ENCODE assay signal across 8 cellular contexts in the genomic region with DNA sequence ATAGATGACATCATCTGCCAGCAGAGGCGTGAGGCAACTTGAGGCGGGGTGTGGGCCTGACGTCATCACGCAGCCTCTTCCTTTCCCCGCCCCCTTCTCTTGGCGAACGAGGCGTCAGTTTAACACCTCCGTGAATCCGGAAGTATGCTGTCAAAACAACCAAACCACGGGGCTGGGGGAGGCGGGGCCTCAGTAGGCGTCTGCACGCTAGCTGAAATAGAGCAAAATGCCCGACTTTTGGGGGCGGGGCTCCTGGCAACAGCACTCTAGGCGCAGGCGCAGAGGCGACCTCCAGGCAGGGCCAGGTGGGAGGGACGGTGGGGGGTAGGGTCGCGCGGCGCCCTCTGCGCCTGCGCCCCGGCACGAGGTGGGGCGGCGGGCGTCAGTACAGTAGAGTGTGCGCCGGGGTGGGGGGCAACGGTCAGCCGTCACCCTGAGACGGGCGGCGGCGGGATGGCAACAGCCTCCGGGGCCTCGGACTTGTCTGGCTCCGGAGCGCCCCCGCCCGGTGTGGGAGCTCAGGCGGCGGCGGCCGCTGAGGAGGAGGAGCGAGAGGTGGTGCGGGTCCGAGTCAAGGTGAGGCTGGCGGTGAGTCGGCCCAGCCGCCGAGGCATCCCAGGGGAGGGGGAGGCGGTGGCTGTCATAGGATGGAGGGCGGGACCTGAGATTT. TPM values are rescaled to one million over a fixed set of nuclear protein-coding genes. Genes with fewer than 3 reads are reported as not detected.
DNase-seq lines count a peak whose midpoint lies in the region; FAIRE-seq and TF ChIP-seq lines count a peak whose summit lies in the region.

A gene with protein sequence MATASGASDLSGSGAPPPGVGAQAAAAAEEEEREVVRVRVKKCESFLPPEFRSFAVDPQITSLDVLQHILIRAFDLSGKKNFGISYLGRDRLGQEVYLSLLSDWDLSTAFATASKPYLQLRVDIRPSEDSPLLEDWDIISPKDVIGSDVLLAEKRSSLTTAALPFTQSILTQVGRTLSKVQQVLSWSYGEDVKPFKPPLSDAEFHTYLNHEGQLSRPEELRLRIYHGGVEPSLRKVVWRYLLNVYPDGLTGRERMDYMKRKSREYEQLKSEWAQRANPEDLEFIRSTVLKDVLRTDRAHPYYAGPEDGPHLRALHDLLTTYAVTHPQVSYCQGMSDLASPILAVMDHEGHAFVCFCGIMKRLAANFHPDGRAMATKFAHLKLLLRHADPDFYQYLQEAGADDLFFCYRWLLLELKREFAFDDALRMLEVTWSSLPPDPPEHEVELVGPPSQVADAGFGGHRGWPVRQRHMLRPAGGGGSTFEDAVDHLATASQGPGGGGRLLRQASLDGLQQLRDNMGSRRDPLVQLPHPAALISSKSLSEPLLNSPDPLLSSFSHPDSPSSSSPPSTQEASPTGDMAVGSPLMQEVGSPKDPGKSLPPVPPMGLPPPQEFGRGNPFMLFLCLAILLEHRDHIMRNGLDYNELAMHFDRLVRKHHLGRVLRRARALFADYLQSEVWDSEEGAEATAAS (plus strand): TSS at position 370 of the 670 bp plus-strand sequence. CDS start 84 bp downstream, at position 454.

- H3K36me3 ChIP-seq in H1 (ENCODE audit: control insufficient read depth in 2 of 4, insufficient read depth in 4 of 4, low read length in 3 of 4) (no peaks in the 10 kb centered on the region), mesenchymal stem cell (ENCODE audit: control insufficient read depth in 1 of 2, insufficient read depth in 2 of 2, low read depth in 1 of 2, low read length in 2 of 2) (peaks cover 9 to 18% of the 10 kb centered on the region in 2 experiments)

- H3K14ac ChIP-seq in H1 (ENCODE audit: insufficient read length) (no peak within 1 kb of the TSS), mesenchymal stem cell (ENCODE audit: low read length in 2 of 2) (peak within 1 kb of the TSS in 1 of 2 experiments; percentile 44)

- 0% methylated on average over 3 of the region's 58 CpGs; no CpG with 5 or more reads in 1 of the 2 experiments for WGBS in H1 (ENCODE audit: extremely low coverage in 1 of 2, insufficient coverage in 1 of 2, insufficient read length in 1 of 2, insufficient replicate concordance in 2 of 2, low coverage in 1 of 2, low lambda C conversion rate in 2 of 2, missing lambda C conversion rate in 1 of 2), 2 experiments
- WGBS in mesenchymal stem cell = 0% methylated on average over 27 of the region's 58 CpGs

- no peaks in the 10 kb centered on the region for H3K23me2 ChIP-seq in H1 (ENCODE audit: low read depth, low read length)

- H3K4me3 ChIP-seq in H1 (ENCODE audit: extremely low read depth in 1 of 4, insufficient read depth in 2 of 4, low read depth in 3 of 4, low read length in 4 of 4) = peak within 1 kb of the TSS; percentile 46 to 82 (median 52)
- H3K4me3 ChIP-seq in mesenchymal stem cell (ENCODE audit: insufficient read depth in 1 of 2, low read depth in 1 of 2, low read length in 2 of 2) = peak within 1 kb of the TSS; percentile 76 to 85

- FAIRE-seq in HTR-8/SVneo (lab: Jason Lieb, UNC) = no peak
- FAIRE-seq in H1 (lab: Jason Lieb, UNC) = peak; percentile 90

- no peak within 1 kb of the TSS for H3K4ac ChIP-seq in H1 (replicated peaks; ENCODE audit: insufficient read length, low read depth, low read length)
- H3K4ac ChIP-seq in mesenchymal stem cell (ENCODE audit: low read depth in 1 of 2, low read length in 2 of 2) = peak within 1 kb of the TSS in 1 of 2 experiments; percentile 86

- CTCF ChIA-PET in H1 (lab: Charles Lee; ENCODE audit: partially characterized antibody) = interaction anchor here (1.9 kb wide), 1 partner anchor 11 kb away, joined by 6 read pairs; no protein-coding TSS in a partner anchor

- no peak within 1 kb of the TSS for H2BK120ac ChIP-seq in H1 (replicated peaks; ENCODE audit: low read depth, low read length)
- H2BK120ac ChIP-seq in mesenchymal stem cell (ENCODE audit: low read depth, low read length) = no peak within 1 kb of the TSS

- H4K8ac ChIP-seq in H1 (ENCODE audit: extremely low read depth, insufficient read depth, low read length) = no peak within 1 kb of the TSS
- no peak within 1 kb of the TSS for H4K8ac ChIP-seq in mesenchymal stem cell (ENCODE audit: low read length)

- H3K56ac ChIP-seq in H1 (replicated peaks; ENCODE audit: insufficient read length, low read depth, low read length) = no peak within 1 kb of the TSS

- H2BK5ac ChIP-seq in H1 (ENCODE audit: low read depth, low read length) = peak within 1 kb of the TSS; percentile 44; the same call in 1 of the 2 replicates
- H2BK5ac ChIP-seq in mesenchymal stem cell (ENCODE audit: low read depth, low read length, poor library complexity, severe bottlenecking) = peak within 1 kb of the TSS; percentile 44

- POLR2A ChIA-PET in H1 (lab: Charles Lee; ENCODE audit: partially characterized antibody) = interaction anchor here (0.6 to 2.5 kb wide), 4 partner anchors 10 to 36 kb away, joined by 3 to 22 read pairs (median 4); a partner anchor contains a TSS

- H3K9me3 ChIP-seq in H1 (ENCODE audit: insufficient read depth in 2 of 2, low read depth in 1 of 2, low read length in 1 of 2) (no peaks in the 10 kb centered on the region), mesenchymal stem cell (ENCODE audit: control insufficient read depth, low read length) (no peaks in the 10 kb centered on the region)

- H3K18ac ChIP-seq in H1 (ENCODE audit: extremely low read depth, low read length) (no peak within 1 kb of the TSS), mesenchymal stem cell (ENCODE audit: low read depth in 1 of 2, low read length in 2 of 2) (peak within 1 kb of the TSS; percentile 75 to 82)

- 0 out of 4 replicates have a peak, but pooled peaks cover 0 to 5% of the 10 kb centered on the region in 2 experiments for H3K79me2 ChIP-seq in H1 (ENCODE audit: control insufficient read depth in 1 of 2, insufficient read depth in 2 of 2, low read length in 2 of 2)

- no peaks in the 10 kb centered on the region for H4K20me1 ChIP-seq in H1 (replicated peaks in 1 of 2; ENCODE audit: control insufficient read depth in 1 of 2, insufficient read depth in 2 of 2, low read length in 2 of 2)

- H2BK12ac ChIP-seq in H1 (ENCODE audit: low read depth, low read length) (no peak within 1 kb of the TSS), mesenchymal stem cell (ENCODE audit: low read length in 2 of 2) (no peak within 1 kb of the TSS)

- no peak for TF ChIP-seq POLR2A in H1 (IDR thresholded peaks at IDR 0.05; ENCODE audit: control extremely low read depth in 1 of 2, low read depth in 2 of 2, low read length in 2 of 2)

- H3K79me1 ChIP-seq in H1 (ENCODE audit: low read depth, low read length) = 0 out of 2 replicates have a peak, but pooled peaks cover 2% of the 10 kb centered on the region
- H3K79me1 ChIP-seq in mesenchymal stem cell (replicated peaks; ENCODE audit: low read length, poor library complexity, severe bottlenecking) = no peaks in the 10 kb centered on the region

- H3K4me1 ChIP-seq in H1 (replicated peaks in 1 of 4; ENCODE audit: control insufficient read depth in 3 of 4, insufficient read depth in 4 of 4, low read length in 3 of 4) (no peaks in the 10 kb centered on the region), mesenchymal stem cell (ENCODE audit: control insufficient read depth, insufficient read depth, low read depth, low read length) (peaks cover 5% of the 10 kb centered on the region)

- no peak within 1 kb of the TSS for H2BK20ac ChIP-seq in H1 (ENCODE audit: low read length)

- TF ChIP-seq CTCF in GM20000 (IDR thresholded peaks at IDR 0.05; ENCODE audit: extremely low read depth, missing control alignments) = peak; percentile 40
- TF ChIP-seq CTCF in H1 (IDR thresholded peaks at IDR 0.05; ENCODE audit: control extremely low read depth in 1 of 3, insufficient read depth in 1 of 3, low read depth in 1 of 3, low read length in 3 of 3) = peak in 1 of 3 experiments; percentile 22; a peak in 1 of 4 replicates

- H2AFZ ChIP-seq in H1 (ENCODE audit: low read length) (peak within 1 kb of the TSS; percentile 65; the same call in 1 of the 2 replicates), mesenchymal stem cell (ENCODE audit: low read depth, low read length) (no peak within 1 kb of the TSS)

- H4K5ac ChIP-seq in H1 (ENCODE audit: insufficient read length, low read depth, low read length) = no peak within 1 kb of the TSS

- H3K23ac ChIP-seq in H1 (ENCODE audit: insufficient read length) (no peak within 1 kb of the TSS), mesenchymal stem cell (ENCODE audit: low read length in 2 of 2) (no peak within 1 kb of the TSS)

- H3K27me3 ChIP-seq in H1 (replicated peaks in 1 of 4; ENCODE audit: control insufficient read depth in 3 of 4, extremely low read depth in 1 of 4, insufficient read depth in 3 of 4, low read length in 3 of 4) (no peaks in the 10 kb centered on the region), mesenchymal stem cell (ENCODE audit: control insufficient read depth in 1 of 2, insufficient read depth in 1 of 2, low read length in 2 of 2) (no peaks in the 10 kb centered on the region)

- H3K9ac ChIP-seq in H1 (replicated peaks in 1 of 4; ENCODE audit: extremely low read depth in 1 of 4, low read depth in 3 of 4, low read length in 3 of 4) = peak within 1 kb of the TSS in 1 of 4 experiments; percentile 55; a peak in 3 of 7 replicates
- peak within 1 kb of the TSS; percentile 85 for H3K9ac ChIP-seq in mesenchymal stem cell (ENCODE audit: low read length)

- H2AK5ac ChIP-seq in H1 (ENCODE audit: low read depth, low read length) = no peak within 1 kb of the TSS
- no peak within 1 kb of the TSS for H2AK5ac ChIP-seq in mesenchymal stem cell (ENCODE audit: low read length, severe bottlenecking)

- TF ChIP-seq EP300 in H1 (IDR thresholded peaks at IDR 0.05; ENCODE audit: borderline replicate concordance in 1 of 2, low read depth in 2 of 2, low read length in 2 of 2) = no peak

- no peak within 1 kb of the TSS for H4K91ac ChIP-seq in H1 (replicated peaks; ENCODE audit: insufficient read length, low read length)
- H4K91ac ChIP-seq in mesenchymal stem cell (ENCODE audit: low read length) = no peak within 1 kb of the TSS

- peak; percentile 97 for DNase-seq in COLO829 (ENCODE audit: low spot score)
- peak; percentile 89 for DNase-seq in GM20000 (ENCODE audit: low spot score)
- peak; percentile 76 for DNase-seq in HTR-8/SVneo (ENCODE audit: insufficient read length, low spot score)
- DNase-seq in NOMO-1 treated with DMSO at 0.1 percent for 48 hours (lab: John Stamatoyannopoulos, UW; ENCODE audit: unreplicated experiment) = peak; percentile 92
- DNase-seq in activated CD8-positive, alpha-beta memory T cell treated with anti-CD3 and anti-CD28 coated beads for 48 hours (ENCODE audit: low read depth in 2 of 3, low spot score in 2 of 3) = peak; percentile 71 to 91 (median 75)
- DNase-seq in H1 (ENCODE audit: low read depth in 1 of 2, low spot score in 2 of 2) = peak; percentile 91 to 93
- DNase-seq in mesenchymal stem cell = peak; percentile 96
- DNase-seq in stimulated activated CD8-positive, alpha-beta memory T cell treated with anti-CD3 and anti-CD28 coated beads, Interleukin-12 subunit alpha, Interleukin-12 subunit beta, amount 100 ng/mL, for 4 hours (ENCODE audit: low read depth) = peak; percentile 91

- no peak for TF ChIP-seq RAD21 in H1 (IDR thresholded peaks at IDR 0.05 in 1 of 2, conservative IDR thresholded peaks at IDR 0.05 in 1 of 2; ENCODE audit: low read depth in 2 of 2, low read length in 2 of 2)

- H3K4me2 ChIP-seq in H1 (ENCODE audit: insufficient read depth in 1 of 2, low read depth in 2 of 2, low read length in 2 of 2) (peak within 1 kb of the TSS; percentile 50 to 61), mesenchymal stem cell (ENCODE audit: low read length, poor library complexity, severe bottlenecking) (peak within 1 kb of the TSS; percentile 61)

- H2BK15ac ChIP-seq in H1 (ENCODE audit: low read length) = no peak within 1 kb of the TSS
- H2BK15ac ChIP-seq in mesenchymal stem cell (ENCODE audit: low read depth, poor library complexity, severe bottlenecking) = peak within 1 kb of the TSS; percentile 52

- no peak within 1 kb of the TSS for H3K27ac ChIP-seq in H1 (ENCODE audit: low read depth, low read length)
- peak within 1 kb of the TSS; percentile 29 for H3K27ac ChIP-seq in mesenchymal stem cell (ENCODE audit: low read length, poor library complexity, severe bottlenecking)

RNA-seq across cellular contexts. Expression of the gene that starts here (rescaled TPM):
- total RNA-seq in H1 (2021; fragmentation: NEBNext Ultra II Directional; extraction: Animal tissue kit (Norgen Biotek cat#: 25700)) = 6.5 and 9.7 TPM in 2 replicates
- 6.8 and 11.4 TPM in 2 replicates for polyA plus RNA-seq in H1 (2011; rRNA removed)
- polyA plus RNA-seq in H1 (2011; cell fraction: cytosol; rRNA removed) = 5.9 TPM
- polyA plus RNA-seq in H1 (2011; cell fraction: nucleus; rRNA removed) = 12.4 TPM
- 5.5 to 8.0 TPM (median 7.1 TPM) in 4 replicates for polyA plus RNA-seq in H1 (2012, experiment 1 of 2)
- 5.9 TPM for polyA plus RNA-seq in H1 (2012, experiment 2 of 2)
- polyA plus RNA-seq in H1 (2013, experiment 1 of 2) = 4.1 TPM
- 3.5 TPM for polyA plus RNA-seq in H1 (2013, experiment 2 of 2)
- polyA minus RNA-seq in H1 (2011; rRNA and poly(A)+ RNA removed) = 7.9 and 10.7 TPM in 2 replicates
- 4.9 TPM for polyA minus RNA-seq in H1 (2011; cell fraction: cytosol; rRNA and poly(A)+ RNA removed)
- polyA minus RNA-seq in H1 (2011; cell fraction: nucleus; rRNA and poly(A)+ RNA removed) = 5.4 TPM
- 11.5 TPM for polyA plus RNA-seq in mesenchymal stem cell (2013, experiment 1 of 2)
- 12.4 TPM for polyA plus RNA-seq in mesenchymal stem cell (2013, experiment 2 of 2)
